ENCODE assay signal across 8 cellular contexts in the genomic region with DNA sequence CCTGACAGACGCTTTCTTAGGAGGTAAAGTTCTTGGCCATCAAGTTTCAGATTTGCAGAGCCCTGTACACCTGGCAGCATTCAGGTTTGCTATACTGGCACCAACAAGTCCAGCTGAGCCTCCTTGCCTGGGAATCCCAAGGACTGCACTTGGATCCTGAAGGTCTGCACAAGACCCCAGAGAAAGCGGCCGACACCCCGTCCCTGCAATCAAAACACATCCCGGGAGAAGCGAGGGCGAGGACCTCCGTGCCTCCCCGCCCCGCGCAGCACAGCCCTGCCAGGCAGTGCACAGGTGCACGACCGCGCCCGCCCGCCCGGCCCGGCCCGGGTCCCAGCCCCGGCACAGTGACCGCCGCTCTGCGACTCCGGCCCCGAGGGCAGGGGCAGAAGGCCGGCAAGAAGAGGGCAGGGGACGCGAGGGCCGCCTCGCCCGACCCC. TPM values are rescaled to one million over a fixed set of nuclear protein-coding genes. Genes with fewer than 3 reads are reported as not detected.
DNase-seq lines count a peak whose midpoint lies in the region; ATAC-seq lines count a peak whose summit lies in the region.

No MANE protein-coding gene starts in this region.

- H3K27me3 Mint-ChIP-seq in activated T-cell treated with anti-CD3 and anti-CD28 coated beads, Interleukin-2, amount 50 U/mL, for 72 hours (ENCODE audit: low read depth) = no peaks in the 10 kb centered on the region

- no peaks in the 10 kb centered on the region for H3K9me3 ChIP-seq in skeletal muscle tissue (ENCODE audit: control insufficient read depth in 3 of 3, low read length in 3 of 3)

- peaks cover 0 to 2% of the 10 kb centered on the region in 2 donors for H3K9me3 Mint-ChIP-seq in activated T-cell treated with anti-CD3 and anti-CD28 coated beads, Interleukin-2, amount 50 U/mL, for 72 hours

- no peak overlapping the region for H3K27ac Mint-ChIP-seq in activated T-cell treated with anti-CD3 and anti-CD28 coated beads, Interleukin-2, amount 50 U/mL, for 72 hours

- peaks cover 4 to 6% of the 10 kb centered on the region in 2 donors for H3K36me3 Mint-ChIP-seq in activated T-cell treated with anti-CD3 and anti-CD28 coated beads, Interleukin-2, amount 50 U/mL, for 72 hours (ENCODE audit: insufficient read depth in 2 of 2)

- H3K9ac ChIP-seq in skeletal muscle tissue (ENCODE audit: low read depth in 1 of 3, low read length in 3 of 3) = peak overlapping the region; percentile 83 to 87 (median 85)

- peaks cover 17 to 28% (median 23%) of the 10 kb centered on the region in 3 donors for H3K4me1 ChIP-seq in skeletal muscle tissue (ENCODE audit: control insufficient read depth in 3 of 3, insufficient read depth in 3 of 3, low read length in 3 of 3)

- intact Hi-C loops in left cardiac atrium (cut with DNase I) = no loop called here

- no peaks in the 10 kb centered on the region for H3K27me3 ChIP-seq in skeletal muscle tissue (ENCODE audit: control insufficient read depth in 3 of 3, insufficient read depth in 3 of 3, low read length in 3 of 3)

- peaks cover 53% of the 10 kb centered on the region for H3K4me1 Mint-ChIP-seq in activated T-cell treated with anti-CD3 and anti-CD28 coated beads, Interleukin-2, amount 50 U/mL, for 72 hours (ENCODE audit: low read depth)

- H3K27ac ChIP-seq in skeletal muscle tissue (ENCODE audit: low read depth, low read length) = peak overlapping the region; percentile 97

- ATAC-seq in HG03066 (IDR thresholded peaks at IDR 0.05; ENCODE audit: low read depth, unreplicated experiment) (peak; percentile 4), left cardiac atrium (peak; percentile 4 to 29)
- peak; percentile 3 to 10 for ATAC-seq in activated T-cell treated with anti-CD3 and anti-CD28 coated beads, Interleukin-2, amount 50 U/mL, for 72 hours (replicated peaks in 1 of 2)

- H3K4me3 ChIP-seq in skeletal muscle tissue (ENCODE audit: low read length in 3 of 3) = peak overlapping the region; percentile 83 to 95 (median 92)

- DNase-seq in DMS53 (lab: John Stamatoyannopoulos, UW) = peak; percentile 55
- no peak for DNase-seq in DMS53 treated with DMSO at 0.1 percent for 48 hours (lab: John Stamatoyannopoulos, UW; ENCODE audit: unreplicated experiment)
- DNase-seq in activated T-cell treated with anti-CD3 and anti-CD28 coated beads, Interleukin-2, amount 50 U/mL, for 72 hours = peak in 1 of 2 donors; percentile 8
- DNase-seq in left cardiac atrium = no peak
- no peak for DNase-seq in UCSD-AML1 (lab: John Stamatoyannopoulos, UW; ENCODE audit: unreplicated experiment)
- no peak for DNase-seq in iPS-NIHi11 (ENCODE audit: low spot score)

- no peaks in the 10 kb centered on the region for H3K36me3 ChIP-seq in skeletal muscle tissue (ENCODE audit: control insufficient read depth in 3 of 3, insufficient read depth in 3 of 3, low read length in 3 of 3)

- H3K4me3 Mint-ChIP-seq in activated T-cell treated with anti-CD3 and anti-CD28 coated beads, Interleukin-2, amount 50 U/mL, for 72 hours = peak overlapping the region; percentile 90 to 94

RNA-seq across cellular contexts. Expression of a gene that starts 0.6 kb away (rescaled TPM):
- 10 to 100 TPM; 44.7 to 51.7 TPM for total RNA-seq in activated T-cell treated with anti-CD3 and anti-CD28 coated beads, Interleukin-2, amount 50 U/mL, for 72 hours
- total RNA-seq in left cardiac atrium (10 to 100 TPM; 28.8 to 34.3 TPM), skeletal muscle tissue (25.6 TPM)

RNA-seq across cellular contexts. Expression of a gene that starts 43.3 kb away (rescaled TPM):
- not detected for total RNA-seq in activated T-cell treated with anti-CD3 and anti-CD28 coated beads, Interleukin-2, amount 50 U/mL, for 72 hours
- total RNA-seq in left cardiac atrium = under 1 TPM; 0.21 TPM
- total RNA-seq in skeletal muscle tissue = 1.6 TPM
